In the genomic region with DNA sequence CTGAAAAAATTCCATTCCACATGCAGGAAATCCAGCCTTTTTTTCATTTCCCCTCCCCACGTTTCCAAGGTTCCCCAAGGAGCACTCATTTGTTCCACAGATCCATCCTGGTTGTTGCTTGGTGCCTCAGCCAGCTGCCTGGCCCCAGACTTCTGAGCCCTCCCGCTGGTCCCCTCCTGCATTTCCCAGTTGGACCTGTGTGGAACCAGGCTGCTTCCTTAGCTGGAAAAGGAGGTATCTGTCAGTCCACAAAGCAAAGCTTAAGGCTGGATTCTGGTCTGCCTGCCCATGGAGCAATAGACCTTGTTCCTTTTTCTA, we compare ENCODE assay signal across 18 cellular contexts. TPM values are rescaled to one million over a fixed set of nuclear protein-coding genes. Genes with fewer than 3 reads are reported as not detected.
"Had no signal": no experiment of that assay in that cellular context is flagged by ENCODE, and none has a peak within 500 bp of the region (broad histone marks: within the 10 kb centered on the region; RNA-seq: fewer than 3 reads in every experiment).

No MANE protein-coding gene starts in this region.

- H3K27ac Mint-ChIP-seq: activated naive CD4-positive, alpha-beta T cell treated with anti-CD3 and anti-CD28 coated beads for 36 hours; mesothelial cell of epicardium; nephron had no signal

- H3K4me3 Mint-ChIP-seq: activated naive CD4-positive, alpha-beta T cell treated with anti-CD3 and anti-CD28 coated beads for 36 hours; activated T-cell treated with anti-CD3 and anti-CD28 coated beads, Interleukin-2, amount 50 U/mL, for 4 hours; mesothelial cell of epicardium; nephron had no signal

- H3K9me3 Mint-ChIP-seq: activated naive CD4-positive, alpha-beta T cell treated with anti-CD3 and anti-CD28 coated beads for 36 hours; activated T-cell treated with anti-CD3 and anti-CD28 coated beads, Interleukin-2, amount 50 U/mL, for 4 hours had no signal

- H3K9me3 ChIP-seq: body of pancreas, gastroesophageal sphincter, heart left ventricle, tibial nerve, vagina had no signal

- H3K27ac ChIP-seq: body of pancreas, vagina had no signal

- H3K36me3 ChIP-seq: gastroesophageal sphincter, heart left ventricle, tibial nerve, vagina had no signal

- H3K27me3 ChIP-seq: body of pancreas, gastroesophageal sphincter, heart left ventricle, tibial nerve, vagina had no signal

- H3K4me3 ChIP-seq: body of pancreas, gastroesophageal sphincter, heart left ventricle, skin epidermis, tibial nerve, vagina had no signal

- DNase-seq: activated CD4-positive, alpha-beta T cell treated with anti-CD3 and anti-CD28 coated beads for 1 hour; activated CD4-positive, alpha-beta T cell treated with anti-CD3 and anti-CD28 coated beads, Interleukin-2, amount 50 U/mL, for 48 hours; activated naive CD4-positive, alpha-beta T cell treated with anti-CD3 and anti-CD28 coated beads for 36 hours; activated T-cell treated with anti-CD3 and anti-CD28 coated beads, Interleukin-2, amount 50 U/mL, for 4 hours; body of pancreas; caudate nucleus; heart left ventricle; kidney glomerular epithelial cell; occipital lobe; stimulated activated naive CD8-positive, alpha-beta T cell treated with anti-CD3 and anti-CD28 coated beads, Interleukin-15, Interleukin-2, amounts not matched to agents 100 U/mL and 50 U/mL, for 24 hours; T-helper 1 cell; T1000 had no signal

- ATAC-seq: activated T-cell treated with anti-CD3 and anti-CD28 coated beads, Interleukin-2, amount 50 U/mL, for 4 hours; body of pancreas; stimulated activated naive CD8-positive, alpha-beta T cell treated with anti-CD3 and anti-CD28 coated beads, Interleukin-15, Interleukin-2, amounts not matched to agents 100 U/mL and 50 U/mL, for 24 hours had no signal

RNA-seq across cellular contexts. Expression of gene ANGPTL2, which starts 44.8 kb away (rescaled TPM):
- total RNA-seq: activated naive CD4-positive, alpha-beta T cell treated with anti-CD3 and anti-CD28 coated beads for 36 hours had no signal
